Comparison of ENCODE assay signal across 1 cellular context in genomic region chr1:206704239-206704638, GRCh38.
TF ChIP-seq lines count a peak whose summit lies in the region.

No MANE protein-coding gene starts in this region.

TF ChIP-seq in H1, 55 proteins besides CTCF, POLR2A, EP300 and RAD21:
- TF ChIP-seq SP4 (IDR thresholded peaks at IDR 0.05; ENCODE audit: low read length) (no peak), POU5F1 (IDR thresholded peaks at IDR 0.05; ENCODE audit: low read depth, low read length) (no peak)
